Comparison of ENCODE assay signal across 11 cellular contexts in the genomic region with DNA sequence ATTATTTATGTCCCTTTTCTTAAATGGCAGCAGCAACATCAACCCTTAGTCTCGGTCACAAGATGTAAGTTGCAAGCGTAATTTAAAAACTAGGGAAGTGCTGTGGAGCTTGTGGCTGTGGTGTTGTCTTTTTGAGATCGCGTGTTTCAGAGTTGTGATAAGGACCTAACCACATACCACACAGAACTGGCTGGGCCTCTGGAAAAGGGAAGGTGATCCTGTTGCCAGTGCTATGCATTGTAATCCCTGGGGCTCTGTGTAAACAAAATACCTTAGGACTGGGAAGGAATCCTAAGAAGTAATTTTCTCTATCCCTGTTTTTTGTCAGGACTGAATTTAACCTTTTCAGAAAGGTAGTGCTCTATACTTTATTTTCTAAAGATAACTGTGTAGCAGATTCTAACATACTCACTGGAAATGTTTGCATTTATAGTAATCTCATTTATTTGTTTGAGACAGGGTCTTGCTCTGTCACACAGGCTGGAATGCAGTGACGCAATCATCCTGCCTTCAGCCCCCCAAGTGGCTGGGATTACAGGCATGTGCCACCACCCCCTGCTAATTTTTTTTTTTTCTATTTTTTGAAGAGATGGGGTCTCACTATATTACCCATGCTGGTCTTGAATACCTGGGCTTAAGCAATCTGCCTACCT.
DNase-seq lines count a peak whose midpoint lies in the region; ATAC-seq and TF ChIP-seq lines count a peak whose summit lies in the region.
"Had no signal": no experiment of that assay in that cellular context is flagged by ENCODE, and none has a peak within 500 bp of the region (broad histone marks: within the 10 kb centered on the region; RNA-seq: fewer than 3 reads in every experiment).

No MANE protein-coding gene starts in this region.

- no CpG with 5 or more reads among the region's 5 CpGs for WGBS in trophoblast cell (ENCODE audit: extremely low coverage, insufficient coverage, insufficient read length)

- H3K14ac ChIP-seq in trophoblast cell (ENCODE audit: low read length) = no peak overlapping the region

- H2BK12ac ChIP-seq in trophoblast cell (ENCODE audit: low read length) = no peak overlapping the region

- H4K91ac ChIP-seq in trophoblast cell (ENCODE audit: low read depth, low read length) = peak overlapping the region; percentile 64

- H2AFZ ChIP-seq in trophoblast cell (ENCODE audit: insufficient read depth, low read length, poor library complexity) = no peak overlapping the region

- H4K12ac ChIP-seq in trophoblast cell (ENCODE audit: low read depth, low read length) = no peak overlapping the region

- H3K23ac ChIP-seq in trophoblast cell (ENCODE audit: low read length) = no peak overlapping the region

- H3K79me1 ChIP-seq in trophoblast cell (ENCODE audit: low read length) = peaks cover 15% of the 10 kb centered on the region

- no peaks in the 10 kb centered on the region for H3K36me3 ChIP-seq in trophoblast cell (ENCODE audit: control insufficient read depth in 1 of 2, insufficient read depth in 2 of 2, low read length in 2 of 2)

- ATAC-seq in HG03045 (IDR thresholded peaks at IDR 0.05; ENCODE audit: unreplicated experiment) = no peak
- ATAC-seq: Panc1 had no signal

- TF ChIP-seq CTCF in HL-60 (IDR thresholded peaks at IDR 0.05; ENCODE audit: insufficient read depth, low read length) = no peak
- no peak for TF ChIP-seq CTCF in fibroblast of pulmonary artery (IDR thresholded peaks at IDR 0.05; ENCODE audit: low read length, missing control alignments)

- H3K9ac ChIP-seq in trophoblast cell (ENCODE audit: low read length) = no peak overlapping the region

- peak overlapping the region; percentile 69 for H2BK5ac ChIP-seq in trophoblast cell (ENCODE audit: low read depth, low read length, poor library complexity)

- H3K4me2 ChIP-seq in trophoblast cell (ENCODE audit: low read length) = peak overlapping the region; percentile 46

- no peak overlapping the region for H3K4me3 ChIP-seq in HL-60 (replicated peaks; ENCODE audit: insufficient read depth, low read length)
- no peak overlapping the region for H3K4me3 ChIP-seq in fibroblast of pulmonary artery (replicated peaks; ENCODE audit: low read depth, low read length)
- H3K4me3 ChIP-seq in trophoblast cell (ENCODE audit: low read depth, low read length) = no peak overlapping the region
- H3K4me3 ChIP-seq: dorsolateral prefrontal cortex had no signal

- H2BK120ac ChIP-seq in trophoblast cell (ENCODE audit: insufficient read depth, low read length, poor library complexity) = no peak overlapping the region

- no peaks in the 10 kb centered on the region for H3K9me3 ChIP-seq in trophoblast cell (ENCODE audit: insufficient read depth, low read depth, low read length)

- peak; percentile 82 to 95 for DNase-seq in HL-60 (ENCODE audit: low read depth in 1 of 2, low spot score in 1 of 2)
- peak; percentile 97 for DNase-seq in OCI-M1 (lab: John Stamatoyannopoulos, UW)
- peak; percentile 83 for DNase-seq in fibroblast of pulmonary artery (ENCODE audit: low read depth)
- DNase-seq in trophoblast cell = peak; percentile 74 to 88
- no peak for DNase-seq in T1000 (lab: John Stamatoyannopoulos, UW)
- no peak for DNase-seq in NCI-H2196 treated with DMSO at 0.1 percent for 48 hours (lab: John Stamatoyannopoulos, UW; ENCODE audit: unreplicated experiment)
- DNase-seq in DMS79 (lab: John Stamatoyannopoulos, UW) = no peak
- DNase-seq: activated CD8-positive, alpha-beta memory T cell treated with anti-CD3 and anti-CD28 coated beads, Interleukin-2, amount 50 U/mL, for 4 hours; dorsolateral prefrontal cortex had no signal

- H2AK5ac ChIP-seq in trophoblast cell (ENCODE audit: low read length) = no peak overlapping the region

- peaks cover 12 to 14% of the 10 kb centered on the region in 2 experiments for H3K4me1 ChIP-seq in trophoblast cell (ENCODE audit: control insufficient read depth in 1 of 2, insufficient read depth in 2 of 2, low read length in 2 of 2)

- H3K18ac ChIP-seq in trophoblast cell (ENCODE audit: low read length) = no peak overlapping the region

- no peak overlapping the region for H4K8ac ChIP-seq in trophoblast cell (ENCODE audit: low read depth, low read length)

- H3K79me2 ChIP-seq in trophoblast cell (ENCODE audit: control insufficient read depth, insufficient read depth, low read length, poor library complexity) = no peaks in the 10 kb centered on the region

- no peaks in the 10 kb centered on the region for H3K27me3 ChIP-seq in HL-60 (ENCODE audit: insufficient read depth, poor library complexity, severe bottlenecking)
- no peaks in the 10 kb centered on the region for H3K27me3 ChIP-seq in trophoblast cell (ENCODE audit: insufficient read depth, low read length)
- H3K27me3 ChIP-seq: dorsolateral prefrontal cortex had no signal

- peak overlapping the region; percentile 35 for H3K4ac ChIP-seq in trophoblast cell (ENCODE audit: low read depth, low read length)

- peak overlapping the region; percentile 91 for H3K27ac ChIP-seq in HL-60 (replicated peaks)
- H3K27ac ChIP-seq in trophoblast cell (ENCODE audit: low read depth, low read length) = peak overlapping the region; percentile 85
- H3K27ac ChIP-seq: dorsolateral prefrontal cortex had no signal

Comparison
In these comparisons a context has a peak if more than half of its experiments do, and no peak if none do; other contexts are left out.
1. DNase-seq: peak in HL-60 (2 of 2), OCI-M1 (single experiment), fibroblast of pulmonary artery (single experiment) and trophoblast cell (2 of 2); none in T1000 (single experiment), NCI-H2196 treated with DMSO at 0.1 percent for 48 hours (single experiment) and DMS79 (single experiment).